In genomic region chr9:19232830-19233194, GRCh38 we compare ENCODE assay signal across 8 cellular contexts. TPM values are rescaled to one million over a fixed set of nuclear protein-coding genes. Genes with fewer than 3 reads are reported as not detected.
DNase-seq lines count a peak whose midpoint lies in the region; ATAC-seq and FAIRE-seq lines count a peak whose summit lies in the region.

No MANE protein-coding gene starts in this region.

- DNase-seq in DMS79 treated with DMSO at 0.1 percent for 48 hours (lab: John Stamatoyannopoulos, UW) (peak; percentile 86), amniotic stem cell (lab: John Stamatoyannopoulos, UW) (peak; percentile 20), lung microvascular endothelial cell (ENCODE audit: low read depth in 2 of 2) (peak; percentile 10 to 45), NCI-H146 treated with DMSO at 0.1 percent for 48 hours (lab: John Stamatoyannopoulos, UW; ENCODE audit: unreplicated experiment) (no peak), frontal cortex (ENCODE audit: low spot score in 2 of 2) (no peak), anterior cingulate cortex (lab: John Stamatoyannopoulos, UW) (no peak)

- FAIRE-seq in frontal cortex (lab: Jason Lieb, UNC): no peak

- ATAC-seq in HG02610 (IDR thresholded peaks at IDR 0.05; ENCODE audit: unreplicated experiment) (peak; percentile 25), GM21390 (IDR thresholded peaks at IDR 0.05; ENCODE audit: unreplicated experiment) (no peak)

RNA-seq across cellular contexts. Expression of gene DENND4C, which starts 2.3 kb away (rescaled TPM):
- total RNA-seq in lung microvascular endothelial cell: 71.3 and 76.8 TPM in 2 replicates
- 74.6 TPM for total RNA-seq in frontal cortex

Comparison
In these comparisons a context has a peak if more than half of its experiments do, and no peak if none do; other contexts are left out.
1. DNase-seq: peak in DMS79 treated with DMSO at 0.1 percent for 48 hours (single experiment), amniotic stem cell (single experiment) and lung microvascular endothelial cell (2 of 2); none in NCI-H146 treated with DMSO at 0.1 percent for 48 hours (single experiment), frontal cortex (0 of 2) and anterior cingulate cortex (0 of 58).